In the genomic region with DNA sequence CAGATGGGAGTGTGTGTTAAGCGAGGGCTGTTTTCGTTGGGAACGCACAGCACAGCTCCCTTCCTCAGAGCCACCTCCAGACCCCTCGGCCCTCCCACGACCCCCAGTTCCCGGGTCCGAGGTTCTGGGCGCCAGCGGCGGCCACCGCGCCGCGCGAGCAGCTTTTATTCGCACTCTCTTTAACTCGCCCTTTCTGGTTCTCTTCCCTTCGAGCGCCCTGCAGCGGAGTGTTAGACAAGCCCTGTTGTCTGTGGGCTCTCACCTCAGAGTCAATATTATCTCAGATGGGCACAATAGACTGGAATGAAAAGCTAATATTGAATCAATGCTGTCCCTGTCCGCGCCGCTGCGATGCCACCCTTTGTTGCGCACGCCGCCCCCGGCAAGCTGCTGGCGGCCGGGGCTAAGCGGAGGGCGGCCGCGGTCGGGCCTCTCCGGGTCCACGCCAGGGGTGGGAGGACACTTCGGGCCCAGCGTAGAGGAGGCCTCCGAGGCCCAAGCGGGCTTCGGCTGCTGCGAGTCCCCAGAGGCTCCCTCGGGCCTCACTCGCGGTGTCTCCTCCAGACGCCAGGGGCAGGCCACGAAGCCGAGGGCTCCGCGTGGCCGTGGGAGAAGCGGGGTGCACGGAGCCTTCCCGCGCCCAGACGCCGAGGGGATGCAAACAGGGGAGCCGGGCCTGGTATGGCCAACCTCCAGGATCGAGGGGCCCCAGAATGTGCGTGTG, we compare ENCODE assay signal across 10 cellular contexts. TPM values are rescaled to one million over a fixed set of nuclear protein-coding genes. Genes with fewer than 3 reads are reported as not detected.
A peak's percentile ranks its signal among the peaks of the same experiment; 100 is the strongest.
DNase-seq lines count a peak whose midpoint lies in the region; ATAC-seq lines count a peak whose summit lies in the region.
"Had no signal": no experiment of that assay in that cellular context is flagged by ENCODE, and none has a peak within 500 bp of the region (broad histone marks: within the 10 kb centered on the region; RNA-seq: fewer than 3 reads in every experiment).

No MANE protein-coding gene starts in this region.

- H3K9me3 ChIP-seq in adipocyte (ENCODE audit: control insufficient read depth, low read length) (no peaks in the 10 kb centered on the region), mesenchymal stem cell (ENCODE audit: control insufficient read depth, low read length) (no peaks in the 10 kb centered on the region)

- no peak overlapping the region for H2AK5ac ChIP-seq in mesenchymal stem cell (ENCODE audit: low read length, severe bottlenecking)

- H3K23ac ChIP-seq in mesenchymal stem cell (ENCODE audit: low read length in 2 of 2), result no peak overlapping the region

- H3K27ac ChIP-seq in mesenchymal stem cell (ENCODE audit: low read length, poor library complexity, severe bottlenecking) (no peak overlapping the region), urinary bladder (ENCODE audit: low read depth) (no peak overlapping the region)
- H3K27ac ChIP-seq: brain microvascular endothelial cell had no signal

- no peak overlapping the region for H3K14ac ChIP-seq in mesenchymal stem cell (ENCODE audit: low read length in 2 of 2)

- H3K9me3 Mint-ChIP-seq in activated T-cell treated with anti-CD3 and anti-CD28 coated beads, Interleukin-2, amount 50 U/mL, for 72 hours, result no peaks in the 10 kb centered on the region

- H3K36me3 Mint-ChIP-seq in activated T-cell treated with anti-CD3 and anti-CD28 coated beads, Interleukin-2, amount 50 U/mL, for 72 hours (ENCODE audit: insufficient read depth in 2 of 2), result no peaks in the 10 kb centered on the region

- H3K9ac ChIP-seq in adipocyte (ENCODE audit: low read length) (peak overlapping the region; percentile 82), mesenchymal stem cell (ENCODE audit: low read length) (peak overlapping the region; percentile 88)

- H3K27ac Mint-ChIP-seq in activated T-cell treated with anti-CD3 and anti-CD28 coated beads, Interleukin-2, amount 50 U/mL, for 72 hours, result peak overlapping the region; percentile 79

- H3K4me3 Mint-ChIP-seq in activated T-cell treated with anti-CD3 and anti-CD28 coated beads, Interleukin-2, amount 50 U/mL, for 72 hours, result peak overlapping the region in 1 of 2 donors; percentile 17

- H2BK120ac ChIP-seq in mesenchymal stem cell (ENCODE audit: low read depth, low read length), result no peak overlapping the region

- WGBS in mesenchymal stem cell, result 3% methylated on average over 54 of the region's 61 CpGs
- WGBS in urinary bladder, result 23% methylated on average over 61 of the region's 61 CpGs

- no peak overlapping the region for H4K8ac ChIP-seq in mesenchymal stem cell (ENCODE audit: low read length)

- DNase-seq in activated T-cell treated with anti-CD3 and anti-CD28 coated beads, Interleukin-2, amount 50 U/mL, for 72 hours, result no peak
- no peak for DNase-seq in activated T-cell treated with anti-CD3 and anti-CD28 coated beads for 4 hours
- no peak for DNase-seq in adipocyte (ENCODE audit: low read depth)
- DNase-seq in mesenchymal stem cell, result no peak
- no peak for DNase-seq in ACHN
- DNase-seq in cerebellar cortex (ENCODE audit: low spot score), result no peak
- DNase-seq in activated CD8-positive, alpha-beta memory T cell treated with anti-CD3 and anti-CD28 coated beads, Interleukin-2, amount 50 U/mL, for 4 hours, result no peak
- DNase-seq: brain microvascular endothelial cell had no signal

- no peak overlapping the region for H2AFZ ChIP-seq in mesenchymal stem cell (ENCODE audit: low read depth, low read length)

- H3K4me1 ChIP-seq in adipocyte (ENCODE audit: control insufficient read depth, insufficient read depth, low read length) (peaks cover 22% of the 10 kb centered on the region), mesenchymal stem cell (ENCODE audit: control insufficient read depth, insufficient read depth, low read depth, low read length) (peaks cover 19% of the 10 kb centered on the region), urinary bladder (ENCODE audit: insufficient read depth) (peaks cover 3% of the 10 kb centered on the region)

- no peak overlapping the region for H3K18ac ChIP-seq in mesenchymal stem cell (ENCODE audit: low read depth in 1 of 2, low read length in 2 of 2)

- H3K4ac ChIP-seq in mesenchymal stem cell (ENCODE audit: low read depth in 1 of 2, low read length in 2 of 2), result no peak overlapping the region

- no peak overlapping the region for H4K91ac ChIP-seq in mesenchymal stem cell (ENCODE audit: low read length)

- peaks cover 86% of the 10 kb centered on the region for H3K27me3 Mint-ChIP-seq in activated T-cell treated with anti-CD3 and anti-CD28 coated beads, Interleukin-2, amount 50 U/mL, for 72 hours (ENCODE audit: low read depth)

- no peaks in the 10 kb centered on the region for H3K79me1 ChIP-seq in mesenchymal stem cell (replicated peaks; ENCODE audit: low read length, poor library complexity, severe bottlenecking)

- in situ Hi-C loops in ACHN (cut with HindIII; ENCODE audit: low pct_ligation_motif_present, low pct_unique_long_range_greater_than_20kb, low sequenced_read_pairs), result no loop called here

- peaks cover 15% of the 10 kb centered on the region for H3K4me1 Mint-ChIP-seq in activated T-cell treated with anti-CD3 and anti-CD28 coated beads, Interleukin-2, amount 50 U/mL, for 72 hours (ENCODE audit: low read depth)

- ATAC-seq in activated T-cell treated with anti-CD3 and anti-CD28 coated beads, Interleukin-2, amount 50 U/mL, for 72 hours (replicated peaks in 1 of 2), result no peak

- no peak overlapping the region for H2BK12ac ChIP-seq in mesenchymal stem cell (ENCODE audit: low read length in 2 of 2)

- H2BK15ac ChIP-seq in mesenchymal stem cell (ENCODE audit: low read depth, poor library complexity, severe bottlenecking), result no peak overlapping the region

- no peak overlapping the region for H2BK5ac ChIP-seq in mesenchymal stem cell (ENCODE audit: low read depth, low read length, poor library complexity, severe bottlenecking)

- H3K4me2 ChIP-seq in mesenchymal stem cell (ENCODE audit: low read length, poor library complexity, severe bottlenecking), result peak overlapping the region; percentile 35

- H3K4me3 ChIP-seq in adipocyte (ENCODE audit: low read length) (peak overlapping the region; percentile 79), mesenchymal stem cell (ENCODE audit: insufficient read depth in 1 of 2, low read depth in 1 of 2, low read length in 2 of 2) (peak overlapping the region in 1 of 2 experiments; percentile 74), urinary bladder (ENCODE audit: low read depth, low read length) (peak overlapping the region; percentile 24)

- H3K36me3 ChIP-seq in adipocyte (ENCODE audit: control insufficient read depth, insufficient read depth, low read length, severe bottlenecking), result no peaks in the 10 kb centered on the region
- H3K36me3 ChIP-seq in mesenchymal stem cell (ENCODE audit: control insufficient read depth in 1 of 2, insufficient read depth in 2 of 2, low read depth in 1 of 2, low read length in 2 of 2), result no peaks in the 10 kb centered on the region
- no peaks in the 10 kb centered on the region for H3K36me3 ChIP-seq in urinary bladder (ENCODE audit: insufficient read depth)
- H3K36me3 ChIP-seq: brain microvascular endothelial cell had no signal

- H3K27me3 ChIP-seq in adipocyte (replicated peaks; ENCODE audit: control insufficient read depth, insufficient read depth, low read length), result no peaks in the 10 kb centered on the region
- peaks cover 0 to 95% of the 10 kb centered on the region in 2 experiments for H3K27me3 ChIP-seq in mesenchymal stem cell (ENCODE audit: control insufficient read depth in 1 of 2, insufficient read depth in 1 of 2, low read length in 2 of 2)

RNA-seq across cellular contexts. Expression of a gene that starts 8.1 kb away (rescaled TPM):
- not detected for total RNA-seq in activated T-cell treated with anti-CD3 and anti-CD28 coated beads, Interleukin-2, amount 50 U/mL, for 72 hours
- polyA plus RNA-seq in mesenchymal stem cell (2013, experiment 1 of 2), result not detected
- polyA plus RNA-seq in mesenchymal stem cell (2013, experiment 2 of 2), result not detected
- 0.95 TPM for total RNA-seq in urinary bladder
- polyA plus RNA-seq in urinary bladder, result 5.0 TPM
- total RNA-seq: fibroblast of lung had no signal
- polyA plus RNA-seq: fibroblast of lung had no signal
